In the genomic region with DNA sequence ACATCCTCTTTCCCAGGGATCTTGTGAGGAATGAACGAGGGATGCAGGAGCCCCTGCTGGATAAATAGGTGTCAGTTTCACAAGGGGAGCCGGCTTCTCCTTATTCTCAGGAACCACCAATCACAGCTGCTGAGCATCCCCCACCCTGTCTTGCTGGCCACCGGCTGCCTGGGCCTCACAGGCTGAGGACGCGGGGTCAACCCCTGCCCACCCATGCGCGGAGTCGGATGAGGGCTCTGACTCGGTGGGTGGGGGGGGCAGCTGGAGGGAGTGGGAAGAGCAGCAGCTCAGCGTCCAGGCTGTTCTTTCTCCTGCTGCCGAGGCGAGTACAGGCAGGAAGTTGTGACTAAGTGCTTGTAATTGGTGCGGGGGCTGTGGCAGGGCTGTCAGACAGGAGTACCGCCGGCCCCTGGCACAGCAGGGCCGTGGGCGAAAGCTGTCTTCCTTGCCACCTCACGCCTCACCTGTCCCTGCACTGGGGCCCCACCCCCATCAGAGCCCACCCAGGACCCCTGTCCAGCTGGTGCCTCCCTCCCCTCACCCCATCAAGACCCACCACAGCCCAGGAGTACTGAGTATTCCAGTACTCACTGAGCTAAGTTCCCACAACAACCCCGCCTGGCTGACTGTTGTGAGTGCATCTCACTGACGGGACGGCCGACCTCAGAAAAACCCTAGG, we compare ENCODE assay signal across 8 cellular contexts. TPM values are rescaled to one million over a fixed set of nuclear protein-coding genes. Genes with fewer than 3 reads are reported as not detected.
DNase-seq lines count a peak whose midpoint lies in the region; ATAC-seq, FAIRE-seq and TF ChIP-seq lines count a peak whose summit lies in the region.

No MANE protein-coding gene starts in this region.

- no peaks in the 10 kb centered on the region for H3K36me3 Mint-ChIP-seq in activated naive CD8-positive, alpha-beta T cell treated with anti-CD3 and anti-CD28 coated beads, Interleukin-2, amount 10 ng/mL, durations not matched to agents 7 days and 5 days

- no TSS peak for BruUV-seq in A673 (replicated peaks; lab: Mats Ljungman, UMichigan)

- H3K4me2 ChIP-seq in keratinocyte (ENCODE audit: control insufficient read depth, extremely low read depth, insufficient read depth, low read depth, low read length) = peak overlapping the region; percentile 80

- no peaks in the 10 kb centered on the region for H3K27me3 ChIP-seq in A673 (replicated peaks; ENCODE audit: insufficient read depth, low read depth, low read length, poor library complexity)
- no peaks in the 10 kb centered on the region for H3K27me3 ChIP-seq in H7 (ENCODE audit: control insufficient read depth, insufficient read depth, low read length)
- H3K27me3 ChIP-seq in keratinocyte (ENCODE audit: control insufficient read depth, extremely low read depth, insufficient read depth, low read length) = peaks cover 9% of the 10 kb centered on the region

- peak; percentile 79 for FAIRE-seq in keratinocyte (lab: Jason Lieb, UNC)

- H3K4me3 Mint-ChIP-seq in activated naive CD8-positive, alpha-beta T cell treated with anti-CD3 and anti-CD28 coated beads, Interleukin-2, amount 10 ng/mL, durations not matched to agents 7 days and 5 days = no peak overlapping the region

- CTCF ChIA-PET in A673 (lab: Charles Lee) = interaction anchor here (0.6 kb wide), 1 partner anchor 84 kb away, joined by 3 read pairs; a partner anchor contains a TSS

- no peaks in the 10 kb centered on the region for H3K79me2 ChIP-seq in keratinocyte (ENCODE audit: control insufficient read depth, insufficient read depth, low read length)

- peaks cover 6% of the 10 kb centered on the region for H3K4me1 Mint-ChIP-seq in activated naive CD8-positive, alpha-beta T cell treated with anti-CD3 and anti-CD28 coated beads, Interleukin-2, amount 10 ng/mL, durations not matched to agents 7 days and 5 days

- H2AFZ ChIP-seq in keratinocyte (ENCODE audit: control insufficient read depth, low read length) = peak overlapping the region; percentile 51

- H3K36me3 ChIP-seq in A673 (ENCODE audit: insufficient read depth, low read length, poor library complexity, severe bottlenecking) (no peaks in the 10 kb centered on the region), H7 (replicated peaks; ENCODE audit: control insufficient read depth, insufficient read depth, low read length) (no peaks in the 10 kb centered on the region), keratinocyte (ENCODE audit: control insufficient read depth in 2 of 2, extremely low read depth in 1 of 2, insufficient read depth in 2 of 2, low read length in 2 of 2) (no peaks in the 10 kb centered on the region)

- H3K27me3 Mint-ChIP-seq in activated naive CD8-positive, alpha-beta T cell treated with anti-CD3 and anti-CD28 coated beads, Interleukin-2, amount 10 ng/mL, durations not matched to agents 7 days and 5 days = no peaks in the 10 kb centered on the region

- no peak overlapping the region for H3K27ac Mint-ChIP-seq in activated naive CD8-positive, alpha-beta T cell treated with anti-CD3 and anti-CD28 coated beads, Interleukin-2, amount 10 ng/mL, durations not matched to agents 7 days and 5 days

- peak overlapping the region; percentile 28 for H3K4me3 ChIP-seq in A673 (ENCODE audit: low read depth, low read length, poor library complexity, severe bottlenecking)
- H3K4me3 ChIP-seq in H7 (ENCODE audit: insufficient read depth, low read depth, low read length) = no peak overlapping the region
- H3K4me3 ChIP-seq in keratinocyte (ENCODE audit: control insufficient read depth in 2 of 3, extremely low read depth in 1 of 3, insufficient read depth in 2 of 3, low read depth in 1 of 3, low read length in 3 of 3) = peak overlapping the region in 2 of 3 experiments; percentile 33 to 46

- H3K9me3 Mint-ChIP-seq in activated naive CD8-positive, alpha-beta T cell treated with anti-CD3 and anti-CD28 coated beads, Interleukin-2, amount 10 ng/mL, durations not matched to agents 7 days and 5 days = no peaks in the 10 kb centered on the region

- H3K4me1 ChIP-seq in A673 (ENCODE audit: insufficient read depth, low read length, poor library complexity, severe bottlenecking) (peaks cover 14% of the 10 kb centered on the region), keratinocyte (ENCODE audit: control insufficient read depth, extremely low read depth, insufficient read depth, low read length) (peaks cover 40% of the 10 kb centered on the region)

- H3K9ac ChIP-seq in keratinocyte (ENCODE audit: control insufficient read depth, extremely low read depth, insufficient read depth, low read length) = peak overlapping the region; percentile 50

- peak; percentile 88 for DNase-seq in A673 (ENCODE audit: low spot score)
- DNase-seq in H7 = peak; percentile 92
- peak; percentile 82 for DNase-seq in SW480 (ENCODE audit: low spot score)
- DNase-seq in activated naive CD8-positive, alpha-beta T cell treated with anti-CD3 and anti-CD28 coated beads, Interleukin-2, amount 10 ng/mL, durations not matched to agents 7 days and 5 days = no peak
- DNase-seq in keratinocyte (ENCODE audit: low read depth, low spot score) = no peak
- DNase-seq in stimulated activated CD4-positive, alpha-beta T cell treated with anti-CD3 and anti-CD28 coated beads, TNF-alpha, amount 100 ng/mL, for 4 hours (ENCODE audit: low read depth in 3 of 3) = peak; percentile 53 to 63 (median 58)
- DNase-seq in cerebellum (ENCODE audit: low spot score) = no peak

- no peaks in the 10 kb centered on the region for H3K9me3 ChIP-seq in A673 (ENCODE audit: low read depth, low read length, poor library complexity, severe bottlenecking)
- H3K9me3 ChIP-seq in keratinocyte (ENCODE audit: control insufficient read depth, low read depth, low read length) = no peaks in the 10 kb centered on the region

- intact Hi-C loops in A673 (cut with micrococcal nuclease; ENCODE audit: unreplicated experiment) = no loop called here

- H3K27ac ChIP-seq in A673 (ENCODE audit: low read depth, low read length, poor library complexity, severe bottlenecking) (no peak overlapping the region), keratinocyte (ENCODE audit: control insufficient read depth, insufficient read depth, low read length) (peak overlapping the region; percentile 36)

- dilution Hi-C loops in keratinocyte (cut with MboI; ENCODE audit: extremely low pct_ligation_motif_present, low sequenced_read_pairs) = no loop called here

- no peaks in the 10 kb centered on the region for H4K20me1 ChIP-seq in keratinocyte (ENCODE audit: control insufficient read depth, extremely low read depth, insufficient read depth, low read length)

- POLR2A ChIA-PET in A673 (lab: Charles Lee; ENCODE audit: low non-redundant PET) = no interaction called here
- POLR2A ChIA-PET in activated naive CD8-positive, alpha-beta T cell treated with anti-CD3 and anti-CD28 coated beads, Interleukin-2, amount 10 ng/mL, durations not matched to agents 7 days and 5 days (lab: Charles Lee) = no interaction called here

- no peaks in the 10 kb centered on the region for H3K9me1 ChIP-seq in keratinocyte (ENCODE audit: control insufficient read depth, extremely low read depth, insufficient read depth, low read length)

- TF ChIP-seq CTCF in A673 (conservative IDR thresholded peaks at IDR 0.05; ENCODE audit: low read depth, low read length) (no peak), keratinocyte (optimal IDR thresholded peaks at IDR 0.05 in 1 of 3, IDR thresholded peaks at IDR 0.05 in 1 of 3, conservative IDR thresholded peaks at IDR 0.05 in 1 of 3; ENCODE audit: extremely low read depth in 1 of 3, insufficient read depth in 2 of 3, low read length in 3 of 3) (peak in 1 of 3 experiments; percentile 8)

- ATAC-seq in activated naive CD8-positive, alpha-beta T cell treated with anti-CD3 and anti-CD28 coated beads, Interleukin-2, amount 10 ng/mL, durations not matched to agents 7 days and 5 days (ENCODE audit: low read depth) = peak; percentile 73
- ATAC-seq in GM21723 (IDR thresholded peaks at IDR 0.05; ENCODE audit: unreplicated experiment) = no peak

RNA-seq across cellular contexts. Expression of a gene that starts 11.0 kb away (rescaled TPM):
- 0.49 and 0.52 TPM in 2 replicates for total RNA-seq in A673 (2021)
- 2.6 and 2.7 TPM in 2 replicates for total RNA-seq in H7 (2014; rRNA removed; shearing (Covaris generic))
- total RNA-seq in activated naive CD8-positive, alpha-beta T cell treated with anti-CD3 and anti-CD28 coated beads, Interleukin-2, amount 10 ng/mL, durations not matched to agents 7 days and 5 days = not detected
- 0.09 to 0.13 TPM in 2 of 3 replicates, not detected in the other for polyA plus RNA-seq in keratinocyte
- not detected for polyA plus RNA-seq in keratinocyte (2011; ENCODE audit: low read depth)
- not detected in 2 replicates for polyA plus RNA-seq in keratinocyte (2011; cell fraction: cytosol; rRNA removed)
- not detected in 2 replicates for polyA plus RNA-seq in keratinocyte (2011; cell fraction: nucleus; rRNA removed)
- polyA plus RNA-seq in keratinocyte (2012; ENCODE audit: low replicate concordance) = not detected in 2 replicates
- not detected in 3 replicates for polyA minus RNA-seq in keratinocyte
- polyA minus RNA-seq in keratinocyte (2011; cell fraction: cytosol; rRNA and poly(A)+ RNA removed) = not detected
- polyA minus RNA-seq in keratinocyte (2011; cell fraction: nucleus; rRNA and poly(A)+ RNA removed) = not detected in 2 replicates
- 2.5 TPM for total RNA-seq in cerebellum

RNA-seq across cellular contexts. Expression of a gene that starts 26.9 kb away (rescaled TPM):
- total RNA-seq in A673 (2021) (108 and 109 TPM in 2 replicates), cerebellum (8.8 TPM)
- total RNA-seq in H7 (2014; rRNA removed; shearing (Covaris generic)) = 5.9 and 11.8 TPM in 2 replicates
- 1 to 10 TPM; 3.9 to 4.3 TPM for total RNA-seq in activated naive CD8-positive, alpha-beta T cell treated with anti-CD3 and anti-CD28 coated beads, Interleukin-2, amount 10 ng/mL, durations not matched to agents 7 days and 5 days
- 6.2 to 12.4 TPM (median 9.1 TPM) in 3 replicates for polyA plus RNA-seq in keratinocyte
- 22.3 TPM for polyA plus RNA-seq in keratinocyte (2011; ENCODE audit: low read depth)
- 1.8 and 3.4 TPM in 2 replicates for polyA plus RNA-seq in keratinocyte (2011; cell fraction: cytosol; rRNA removed)
- 124 and 133 TPM in 2 replicates for polyA plus RNA-seq in keratinocyte (2011; cell fraction: nucleus; rRNA removed)
- 3.5 and 8.3 TPM in 2 replicates for polyA plus RNA-seq in keratinocyte (2012; ENCODE audit: low replicate concordance)
- 2.6 to 4.3 TPM (median 3.0 TPM) in 3 replicates for polyA minus RNA-seq in keratinocyte
- polyA minus RNA-seq in keratinocyte (2011; cell fraction: cytosol; rRNA and poly(A)+ RNA removed) = 6.7 TPM
- polyA minus RNA-seq in keratinocyte (2011; cell fraction: nucleus; rRNA and poly(A)+ RNA removed) = 12.8 and 13.6 TPM in 2 replicates

RNA-seq across cellular contexts. Expression of a gene that starts 41.9 kb away (rescaled TPM):
- total RNA-seq in A673 (2021) (2,140 and 2,205 TPM in 2 replicates), cerebellum (1,241 TPM)
- total RNA-seq in H7 (2014; rRNA removed; shearing (Covaris generic)) = 6,334 and 6,497 TPM in 2 replicates
- 1,000 to 10,000 TPM; 2,631 to 2,711 TPM for total RNA-seq in activated naive CD8-positive, alpha-beta T cell treated with anti-CD3 and anti-CD28 coated beads, Interleukin-2, amount 10 ng/mL, durations not matched to agents 7 days and 5 days
- 1,741 to 3,736 TPM (median 2,095 TPM) in 3 replicates for polyA plus RNA-seq in keratinocyte
- polyA plus RNA-seq in keratinocyte (2011; ENCODE audit: low read depth) = 556 TPM
- 1,111 and 3,827 TPM in 2 replicates for polyA plus RNA-seq in keratinocyte (2011; cell fraction: cytosol; rRNA removed)
- 583 and 788 TPM in 2 replicates for polyA plus RNA-seq in keratinocyte (2011; cell fraction: nucleus; rRNA removed)
- polyA plus RNA-seq in keratinocyte (2012; ENCODE audit: low replicate concordance) = 2,804 and 3,239 TPM in 2 replicates
- 563 to 886 TPM (median 708 TPM) in 3 replicates for polyA minus RNA-seq in keratinocyte
- polyA minus RNA-seq in keratinocyte (2011; cell fraction: cytosol; rRNA and poly(A)+ RNA removed) = 5,316 TPM
- polyA minus RNA-seq in keratinocyte (2011; cell fraction: nucleus; rRNA and poly(A)+ RNA removed) = 452 and 678 TPM in 2 replicates

RNA-seq across cellular contexts. Expression of a gene that starts 55.1 kb away (rescaled TPM):
- total RNA-seq in A673 (2021) (104 and 110 TPM in 2 replicates), cerebellum (44.2 TPM)
- total RNA-seq in H7 (2014; rRNA removed; shearing (Covaris generic)) = 85.2 and 89.7 TPM in 2 replicates
- total RNA-seq in activated naive CD8-positive, alpha-beta T cell treated with anti-CD3 and anti-CD28 coated beads, Interleukin-2, amount 10 ng/mL, durations not matched to agents 7 days and 5 days = 10 to 100 TPM; 88.1 to 96.3 TPM
- polyA plus RNA-seq in keratinocyte = 64.1 to 91.7 TPM (median 87.0 TPM) in 3 replicates
- 40.7 TPM for polyA plus RNA-seq in keratinocyte (2011; ENCODE audit: low read depth)
- polyA plus RNA-seq in keratinocyte (2011; cell fraction: cytosol; rRNA removed) = 49.0 and 104 TPM in 2 replicates
- 59.9 and 84.1 TPM in 2 replicates for polyA plus RNA-seq in keratinocyte (2011; cell fraction: nucleus; rRNA removed)
- 70.0 and 92.6 TPM in 2 replicates for polyA plus RNA-seq in keratinocyte (2012; ENCODE audit: low replicate concordance)
- polyA minus RNA-seq in keratinocyte = 76.1 to 124 TPM (median 99.3 TPM) in 3 replicates
- 140 TPM for polyA minus RNA-seq in keratinocyte (2011; cell fraction: cytosol; rRNA and poly(A)+ RNA removed)
- polyA minus RNA-seq in keratinocyte (2011; cell fraction: nucleus; rRNA and poly(A)+ RNA removed) = 38.9 and 47.2 TPM in 2 replicates

RNA-seq across cellular contexts. Expression of a gene that starts 55.2 kb away (rescaled TPM):
- total RNA-seq in A673 (2021) (39.1 and 46.7 TPM in 2 replicates), cerebellum (13.4 TPM)
- total RNA-seq in H7 (2014; rRNA removed; shearing (Covaris generic)) = 5.5 and 7.0 TPM in 2 replicates
- 10 to 100 TPM in 1 of 2 experiments, 1 to 10 TPM in 1; 9.8 to 11.6 TPM for total RNA-seq in activated naive CD8-positive, alpha-beta T cell treated with anti-CD3 and anti-CD28 coated beads, Interleukin-2, amount 10 ng/mL, durations not matched to agents 7 days and 5 days
- 4.5 to 6.0 TPM (median 5.3 TPM) in 3 replicates for polyA plus RNA-seq in keratinocyte
- 2.6 TPM for polyA plus RNA-seq in keratinocyte (2011; ENCODE audit: low read depth)
- polyA plus RNA-seq in keratinocyte (2011; cell fraction: cytosol; rRNA removed) = 2.2 and 3.2 TPM in 2 replicates
- polyA plus RNA-seq in keratinocyte (2011; cell fraction: nucleus; rRNA removed) = 10.7 and 13.5 TPM in 2 replicates
- 2.1 and 6.7 TPM in 2 replicates for polyA plus RNA-seq in keratinocyte (2012; ENCODE audit: low replicate concordance)
- polyA minus RNA-seq in keratinocyte = 3.3 to 5.0 TPM (median 3.6 TPM) in 3 replicates
- 3.8 TPM for polyA minus RNA-seq in keratinocyte (2011; cell fraction: cytosol; rRNA and poly(A)+ RNA removed)
- polyA minus RNA-seq in keratinocyte (2011; cell fraction: nucleus; rRNA and poly(A)+ RNA removed) = 2.3 and 6.4 TPM in 2 replicates

Comparison
In these comparisons a context has a peak if more than half of its experiments do, and no peak if none do; other contexts are left out.
1. DNase-seq: peak in A673 (single experiment), H7 (single experiment), SW480 (single experiment) and stimulated activated CD4-positive, alpha-beta T cell treated with anti-CD3 and anti-CD28 coated beads, TNF-alpha, amount 100 ng/mL, for 4 hours (3 of 3); none in activated naive CD8-positive, alpha-beta T cell treated with anti-CD3 and anti-CD28 coated beads, Interleukin-2, amount 10 ng/mL, durations not matched to agents 7 days and 5 days (single experiment), keratinocyte (single experiment) and cerebellum (single experiment).